8 cellular contexts compared by ENCODE assay signal in genomic region chr5:149853019-149853648, GRCh38.
DNase-seq lines count a peak whose midpoint lies in the region; ATAC-seq, FAIRE-seq and TF ChIP-seq lines count a peak whose summit lies in the region.

No MANE protein-coding gene starts in this region.

- H3K4me1 ChIP-seq in A549 (peaks cover 16% of the 10 kb centered on the region), parathyroid adenoma (peaks cover 10% of the 10 kb centered on the region)

- H3K9me3 ChIP-seq in A549 (no peaks in the 10 kb centered on the region), parathyroid adenoma (ENCODE audit: control insufficient read depth, low read length) (no peaks in the 10 kb centered on the region)

- WGBS in A549 (ENCODE audit: missing lambda C conversion rate): 26% methylated on average over 10 of the region's 10 CpGs

- H3K27ac ChIP-seq in A549: peak overlapping the region; percentile 34 to 42; a peak in 2 of 6 replicates
- no peak overlapping the region for H3K27ac ChIP-seq in parathyroid adenoma

- TF ChIP-seq EP300 in A549 (IDR thresholded peaks at IDR 0.05): no peak

- no peaks in the 10 kb centered on the region for H3K27me3 ChIP-seq in parathyroid adenoma (ENCODE audit: control insufficient read depth, insufficient read depth, low read length)

- H3K4me1 Mint-ChIP-seq in activated naive CD4-positive, alpha-beta T cell treated with anti-CD3 and anti-CD28 coated beads for 36 hours (ENCODE audit: low read depth): no peaks in the 10 kb centered on the region
- peaks cover 17% of the 10 kb centered on the region for H3K4me1 Mint-ChIP-seq in glutamatergic neuron (ENCODE audit: low read depth, unreplicated experiment)

- ATAC-seq in A549: peak; percentile 86 to 94
- peak; percentile 76 for ATAC-seq in HG03025 (IDR thresholded peaks at IDR 0.05; ENCODE audit: low FRiP score, unreplicated experiment)

- peak; percentile 62 to 70 for TF ChIP-seq RAD21 in A549 (conservative IDR thresholded peaks at IDR 0.05 in 1 of 2, IDR thresholded peaks at IDR 0.05 in 1 of 2)

- CTCF ChIA-PET in A549 (lab: Yijun Ruan, JAX): interaction anchor here (0.7 to 35.9 kb wide), 56 partner anchors 8 to 480 kb away, joined by 3 to 768 read pairs (median 4); partner anchors contain the start of genes HMGXB3, SLC26A2 and TIGD6
- CTCF ChIA-PET in activated naive CD4-positive, alpha-beta T cell treated with anti-CD3 and anti-CD28 coated beads for 36 hours (lab: Charles Lee): interaction anchor here (0.6 to 4.1 kb wide), 44 partner anchors 8 to 259 kb away, joined by 3 to 25 read pairs (median 4); partner anchors contain the start of gene SLC26A2

- no peak overlapping the region for H3K4me3 Mint-ChIP-seq in activated naive CD4-positive, alpha-beta T cell treated with anti-CD3 and anti-CD28 coated beads for 36 hours
- no peak overlapping the region for H3K4me3 Mint-ChIP-seq in glutamatergic neuron (ENCODE audit: unreplicated experiment)

- H3K79me2 ChIP-seq in parathyroid adenoma: no peaks in the 10 kb centered on the region

- H3K9ac ChIP-seq in parathyroid adenoma: no peak overlapping the region

- H3K36me3 ChIP-seq in parathyroid adenoma (ENCODE audit: control insufficient read depth, insufficient read depth, low read length): no peaks in the 10 kb centered on the region

- intact Hi-C loops in activated naive CD4-positive, alpha-beta T cell treated with anti-CD3 and anti-CD28 coated beads for 36 hours (cut with micrococcal nuclease): loop anchor here (1.0 kb wide), 3 partner anchors 23 to 217 kb away; no protein-coding TSS in a partner anchor

- H3K4me3 ChIP-seq in A549 (no peak overlapping the region), GM12864 (ENCODE audit: low read depth, low read length) (no peak overlapping the region), parathyroid adenoma (ENCODE audit: low read depth, low read length) (no peak overlapping the region)

- H3K9me3 Mint-ChIP-seq in activated naive CD4-positive, alpha-beta T cell treated with anti-CD3 and anti-CD28 coated beads for 36 hours: no peaks in the 10 kb centered on the region
- no peaks in the 10 kb centered on the region for H3K9me3 Mint-ChIP-seq in glutamatergic neuron (ENCODE audit: unreplicated experiment)

- TF ChIP-seq CTCF in A549 (IDR thresholded peaks at IDR 0.05) (peak; percentile 89), GM12864 (IDR thresholded peaks at IDR 0.05; ENCODE audit: low read depth, low read length, missing control alignments) (peak; percentile 96), glutamatergic neuron (IDR thresholded peaks at IDR 0.05; ENCODE audit: partially characterized antibody, unreplicated experiment) (peak; percentile 84), parathyroid adenoma (IDR thresholded peaks at IDR 0.05) (peak; percentile 88)

- POLR2A ChIA-PET in A549 (lab: Yijun Ruan, JAX): interaction anchor here (0.7 to 1.2 kb wide), 2 partner anchors 106 to 107 kb away, joined by 5 to 9 read pairs; partner anchors contain the start of gene SLC26A2

- no peak for TF ChIP-seq POLR2A in A549 (IDR thresholded peaks at IDR 0.05; ENCODE audit: low read length)

- DNase-seq in A549 (ENCODE audit: low read depth in 1 of 2, low spot score in 1 of 2): peak; percentile 76 to 77
- no peak for DNase-seq in GM12864 (ENCODE audit: low read depth)
- peak; percentile 11 for DNase-seq in OCI-M2 (lab: John Stamatoyannopoulos, UW; ENCODE audit: unreplicated experiment)
- DNase-seq in activated naive CD4-positive, alpha-beta T cell treated with anti-CD3 and anti-CD28 coated beads for 36 hours: peak; percentile 70
- DNase-seq in glutamatergic neuron: peak; percentile 84
- DNase-seq in GDM1 (lab: John Stamatoyannopoulos, UW): no peak

- peak overlapping the region; percentile 47 for H3K4me2 ChIP-seq in A549
- H3K4me2 ChIP-seq in parathyroid adenoma (ENCODE audit: low read length): no peak overlapping the region

- no peak overlapping the region for H3K27ac Mint-ChIP-seq in activated naive CD4-positive, alpha-beta T cell treated with anti-CD3 and anti-CD28 coated beads for 36 hours
- H3K27ac Mint-ChIP-seq in glutamatergic neuron (ENCODE audit: unreplicated experiment): peak overlapping the region; percentile 8

- no peak overlapping the region for H2AFZ ChIP-seq in parathyroid adenoma

- H3K36me3 Mint-ChIP-seq in activated naive CD4-positive, alpha-beta T cell treated with anti-CD3 and anti-CD28 coated beads for 36 hours (ENCODE audit: low read depth): peaks cover 6% of the 10 kb centered on the region
- H3K36me3 Mint-ChIP-seq in glutamatergic neuron (ENCODE audit: unreplicated experiment): peaks cover 8% of the 10 kb centered on the region

- H3K27me3 Mint-ChIP-seq in activated naive CD4-positive, alpha-beta T cell treated with anti-CD3 and anti-CD28 coated beads for 36 hours (ENCODE audit: low read depth): no peaks in the 10 kb centered on the region
- H3K27me3 Mint-ChIP-seq in glutamatergic neuron (ENCODE audit: unreplicated experiment): peaks cover 2% of the 10 kb centered on the region

- peak; percentile 95 for FAIRE-seq in A549 (lab: Jason Lieb, UNC)

TF ChIP-seq in A549, 52 proteins besides CTCF, POLR2A, EP300 and RAD21:
- TF ChIP-seq PBX3 (IDR thresholded peaks at IDR 0.05): no peak
- no peak for TF ChIP-seq CHD2 (IDR thresholded peaks at IDR 0.05; ENCODE audit: low read length, partially characterized antibody)
- TF ChIP-seq FOSB (CRISPR knock-in tag; IDR thresholded peaks at IDR 0.05): no peak
- TF ChIP-seq SMC3 (IDR thresholded peaks at IDR 0.05): peak; percentile 75
- no peak for TF ChIP-seq ZSCAN20 (CRISPR knock-in tag; IDR thresholded peaks at IDR 0.05)
- no peak for TF ChIP-seq HOXB13 (CRISPR knock-in tag; IDR thresholded peaks at IDR 0.05; ENCODE audit: low read depth)
- TF ChIP-seq MAFK (IDR thresholded peaks at IDR 0.05; ENCODE audit: partially characterized antibody): peak; percentile 38
- TF ChIP-seq FOSL2 (IDR thresholded peaks at IDR 0.05): no peak
- TF ChIP-seq FOSL2 (CRISPR knock-in tag; IDR thresholded peaks at IDR 0.05): no peak
- no peak for TF ChIP-seq HES2 (IDR thresholded peaks at IDR 0.05)
- TF ChIP-seq MAX (IDR thresholded peaks at IDR 0.05): no peak

Comparison
In these comparisons a context has a peak if more than half of its experiments do, and no peak if none do; other contexts are left out.
1. DNase-seq: peak in A549 (2 of 2), OCI-M2 (single experiment), activated naive CD4-positive, alpha-beta T cell treated with anti-CD3 and anti-CD28 coated beads for 36 hours (single experiment) and glutamatergic neuron (single experiment); none in GM12864 (single experiment) and GDM1 (single experiment).
2. Peak in every context shown above with its lines, with median percentiles within 50 percentile points of each other: CTCF ChIP-seq.